In genomic region chr22:41478473-41478872, GRCh38 we compare ENCODE assay signal across 14 cellular contexts. TPM values are rescaled to one million over a fixed set of nuclear protein-coding genes. Genes with fewer than 3 reads are reported as not detected.
DNase-seq lines count a peak whose midpoint lies in the region; ATAC-seq and TF ChIP-seq lines count a peak whose summit lies in the region.
"Had no signal": no experiment of that assay in that cellular context is flagged by ENCODE, and none has a peak within 500 bp of the region (broad histone marks: within the 10 kb centered on the region; RNA-seq: fewer than 3 reads in every experiment).

No MANE protein-coding gene starts in this region.

- no peaks in the 10 kb centered on the region; the same call in 1 of the 2 replicates for H4K20me1 ChIP-seq in Karpas-422 (ENCODE audit: insufficient read depth, low read depth, low read length)

- H3K27ac ChIP-seq in Karpas-422 (ENCODE audit: low read length): peak overlapping the region; percentile 97
- H3K27ac ChIP-seq in esophagus muscularis mucosa (replicated peaks in 1 of 4): peak overlapping the region; percentile 82 to 95 (median 86)
- peak overlapping the region; percentile 80 for H3K27ac ChIP-seq in skeletal muscle tissue (ENCODE audit: low read depth, low read length)
- H3K27ac ChIP-seq: prostate gland had no signal

- peaks cover 85% of the 10 kb centered on the region for H3K4me1 ChIP-seq in Karpas-422 (ENCODE audit: low read length)
- H3K4me1 ChIP-seq in esophagus muscularis mucosa: peaks cover 69 to 97% (median 94%) of the 10 kb centered on the region in 4 donors
- peaks cover 47 to 64% (median 58%) of the 10 kb centered on the region in 3 donors for H3K4me1 ChIP-seq in skeletal muscle tissue (ENCODE audit: control insufficient read depth in 3 of 3, insufficient read depth in 3 of 3, low read length in 3 of 3)
- H3K4me1 ChIP-seq: prostate gland had no signal

- peak overlapping the region; percentile 66 for H3K9ac ChIP-seq in Karpas-422 (ENCODE audit: low read length)
- peak overlapping the region in 1 of 3 donors; percentile 43 for H3K9ac ChIP-seq in skeletal muscle tissue (ENCODE audit: low read depth in 1 of 3, low read length in 3 of 3)

- no peak for TF ChIP-seq EP300 in esophagus muscularis mucosa (IDR thresholded peaks at IDR 0.05)

- no peaks in the 10 kb centered on the region for H3K9me2 ChIP-seq in Karpas-422 (replicated peaks; ENCODE audit: insufficient read depth, low read length)

- no peak for ATAC-seq in HG02885 (IDR thresholded peaks at IDR 0.05; ENCODE audit: poor library complexity, unreplicated experiment)
- no peak for ATAC-seq in GM18511 (IDR thresholded peaks at IDR 0.05; ENCODE audit: unreplicated experiment)
- ATAC-seq: PC-3 had no signal

- H3K4me3 ChIP-seq in GM12865 (ENCODE audit: low read depth, low read length): no peak overlapping the region
- peak overlapping the region; percentile 57; the same call in 1 of the 2 replicates for H3K4me3 ChIP-seq in Karpas-422 (ENCODE audit: low read length)
- H3K4me3 ChIP-seq in esophagus muscularis mucosa: no peak overlapping the region
- no peak overlapping the region for H3K4me3 ChIP-seq in skeletal muscle tissue (ENCODE audit: low read length in 3 of 3)
- H3K4me3 ChIP-seq: prostate gland had no signal

- WGBS in esophagus muscularis mucosa: 76% methylated on average over 2 of the region's 2 CpGs

- peaks cover 71% of the 10 kb centered on the region for H3K79me2 ChIP-seq in Karpas-422 (ENCODE audit: low read length)

- no peaks in the 10 kb centered on the region for H3K27me3 ChIP-seq in Karpas-422 (ENCODE audit: low read length)
- H3K27me3 ChIP-seq in esophagus muscularis mucosa: no peaks in the 10 kb centered on the region
- no peaks in the 10 kb centered on the region for H3K27me3 ChIP-seq in skeletal muscle tissue (ENCODE audit: control insufficient read depth in 3 of 3, insufficient read depth in 3 of 3, low read length in 3 of 3)

- peak overlapping the region; percentile 83 for H3K4me2 ChIP-seq in Karpas-422 (ENCODE audit: low read depth, low read length, poor library complexity, severe bottlenecking)

- DNase-seq in GM12865 (ENCODE audit: low read depth) (peak; percentile 46), Karpas-422 (peak; percentile 97), esophagus muscularis mucosa (ENCODE audit: extremely low spot score) (no peak), G401 (ENCODE audit: low spot score) (no peak), SHP77 (lab: John Stamatoyannopoulos, UW) (no peak)
- DNase-seq: activated CD4-positive, alpha-beta T cell treated with anti-CD3 and anti-CD28 coated beads for 4 hours; CD4-positive, CD25-positive, alpha-beta regulatory T cell; NCI-H1105 treated with DMSO at 0.1 percent for 48 hours; NCI-H345; PC-3 had no signal

- H3K36me3 ChIP-seq in Karpas-422 (ENCODE audit: insufficient read depth, low read length): no peaks in the 10 kb centered on the region
- peaks cover 0 to 12% (median 3%) of the 10 kb centered on the region in 4 donors for H3K36me3 ChIP-seq in esophagus muscularis mucosa
- H3K36me3 ChIP-seq in skeletal muscle tissue (ENCODE audit: control insufficient read depth in 3 of 3, insufficient read depth in 3 of 3, low read length in 3 of 3): peaks cover 0 to 8% (median 0%) of the 10 kb centered on the region in 3 donors
- H3K36me3 ChIP-seq: prostate gland had no signal

- no peak overlapping the region for H2AFZ ChIP-seq in Karpas-422 (ENCODE audit: low read length)

- no peak for TF ChIP-seq CTCF in GM12865 (IDR thresholded peaks at IDR 0.05; ENCODE audit: insufficient read depth, low read depth, low read length, missing control alignments)
- TF ChIP-seq CTCF in esophagus muscularis mucosa (IDR thresholded peaks at IDR 0.05): no peak

- in situ Hi-C loops in G401 (cut with HindIII; ENCODE audit: low sequenced_read_pairs): no loop called here

- no peaks in the 10 kb centered on the region for H3K9me3 ChIP-seq in Karpas-422 (ENCODE audit: low read length)
- H3K9me3 ChIP-seq in esophagus muscularis mucosa: no peaks in the 10 kb centered on the region
- no peaks in the 10 kb centered on the region for H3K9me3 ChIP-seq in skeletal muscle tissue (ENCODE audit: control insufficient read depth in 3 of 3, low read length in 3 of 3)
- H3K9me3 ChIP-seq: prostate gland had no signal

- TF ChIP-seq POLR2A in esophagus muscularis mucosa (IDR thresholded peaks at IDR 0.05; ENCODE audit: low read depth): no peak

- intact Hi-C loops in esophagus muscularis mucosa (cut with DNase I): no loop called here

RNA-seq across cellular contexts. Expression of gene ACO2, which starts 9.6 kb away (rescaled TPM):
- 67.7 and 102 TPM in 2 replicates for total RNA-seq in Karpas-422 (2014; rRNA removed; shearing (Covaris generic); ENCODE audit: low replicate concordance)
- total RNA-seq in esophagus muscularis mucosa: 100 to 1,000 TPM; 141 to 214 (median 166) TPM
- total RNA-seq in skeletal muscle tissue: 110 TPM
- total RNA-seq in G401 (2014; rRNA removed; shearing (Covaris generic)): 171 and 184 TPM in 2 replicates

RNA-seq across cellular contexts. Expression of gene PHF5A, which starts 10.0 kb away (rescaled TPM):
- total RNA-seq in Karpas-422 (2014; rRNA removed; shearing (Covaris generic); ENCODE audit: low replicate concordance): 43.2 and 90.3 TPM in 2 replicates
- total RNA-seq in esophagus muscularis mucosa (10 to 100 TPM; 36.5 to 46.1 (median 42.2) TPM), skeletal muscle tissue (43.8 TPM)
- total RNA-seq in G401 (2014; rRNA removed; shearing (Covaris generic)): 133 and 134 TPM in 2 replicates

RNA-seq across cellular contexts. Expression of gene TOB2, which starts 31.9 kb away (rescaled TPM):
- 43.7 and 46.8 TPM in 2 replicates for total RNA-seq in Karpas-422 (2014; rRNA removed; shearing (Covaris generic); ENCODE audit: low replicate concordance)
- total RNA-seq in esophagus muscularis mucosa (100 to 1,000 TPM in 1 of 4 donors, 10 to 100 TPM in 3; 56.2 to 100 (median 93.0) TPM), skeletal muscle tissue (15.1 TPM)
- total RNA-seq in G401 (2014; rRNA removed; shearing (Covaris generic)): 33.3 and 34.4 TPM in 2 replicates

Comparison
In these comparisons a context has a peak if more than half of its experiments do, and no peak if none do; other contexts are left out.
1. DNase-seq: peak in GM12865 (single experiment) and Karpas-422 (single experiment); none in esophagus muscularis mucosa (single experiment), G401 (single experiment) and SHP77 (0 of 2).
2. Peak in every context shown above with its lines, with median percentiles within 50 percentile points of each other: H3K27ac ChIP-seq.